In genomic region chr17:49260922-49261291, GRCh38 we compare ENCODE assay signal across 10 cellular contexts. TPM values are rescaled to one million over a fixed set of nuclear protein-coding genes. Genes with fewer than 3 reads are reported as not detected.
DNase-seq lines count a peak whose midpoint lies in the region; ATAC-seq, FAIRE-seq and TF ChIP-seq lines count a peak whose summit lies in the region.
"Had no signal": no experiment of that assay in that cellular context is flagged by ENCODE, and none has a peak within 500 bp of the region (broad histone marks: within the 10 kb centered on the region; RNA-seq: fewer than 3 reads in every experiment).

No MANE protein-coding gene starts in this region.

- H3K36me3 ChIP-seq in heart left ventricle (no peaks in the 10 kb centered on the region), astrocyte (ENCODE audit: insufficient read depth, low read length) (no peaks in the 10 kb centered on the region), mesenchymal stem cell (ENCODE audit: control insufficient read depth in 1 of 2, insufficient read depth in 2 of 2, low read depth in 1 of 2, low read length in 2 of 2) (no peaks in the 10 kb centered on the region)

- H2BK15ac ChIP-seq in mesenchymal stem cell (ENCODE audit: low read depth, poor library complexity, severe bottlenecking), result peak overlapping the region; percentile 54

- peak overlapping the region; percentile 17 for H3K4me3 Mint-ChIP-seq in astrocyte (ENCODE audit: unreplicated experiment)

- no peaks in the 10 kb centered on the region for H3K36me3 Mint-ChIP-seq in astrocyte (ENCODE audit: low read depth, unreplicated experiment)

- ATAC-seq in heart left ventricle (no peak), left cardiac atrium (no peak)

- H3K4ac ChIP-seq in mesenchymal stem cell (ENCODE audit: low read depth in 1 of 2, low read length in 2 of 2), result peak overlapping the region; percentile 24 to 47

- no peak overlapping the region for H4K91ac ChIP-seq in mesenchymal stem cell (ENCODE audit: low read length)

- peak in 1 of 5 donors; percentile 11 for DNase-seq in heart left ventricle
- DNase-seq in left cardiac atrium, result no peak
- no peak for DNase-seq in astrocyte (ENCODE audit: low read depth)
- DNase-seq in mesenchymal stem cell, result peak; percentile 8
- DNase-seq in urothelium cell line (ENCODE audit: low spot score), result peak; percentile 41
- DNase-seq in cortex of kidney (lab: John Stamatoyannopoulos, UW), result no peak
- no peak for DNase-seq in HPDE6-E6E7 (ENCODE audit: extremely low spot score)
- DNase-seq in GM10248 (ENCODE audit: extremely low spot score), result no peak
- DNase-seq: DMS 273 treated with DMSO at 0.1 percent for 48 hours had no signal

- H3K27me3 ChIP-seq in heart left ventricle (no peaks in the 10 kb centered on the region), astrocyte (ENCODE audit: insufficient read depth, low read length) (no peaks in the 10 kb centered on the region), mesenchymal stem cell (ENCODE audit: control insufficient read depth in 1 of 2, insufficient read depth in 1 of 2, low read length in 2 of 2) (no peaks in the 10 kb centered on the region)

- POLR2A ChIA-PET in GM10248 (lab: Yijun Ruan, JAX), result no interaction called here

- no peaks in the 10 kb centered on the region for H3K9me3 Mint-ChIP-seq in astrocyte (ENCODE audit: unreplicated experiment)

- H3K27ac Mint-ChIP-seq in astrocyte (ENCODE audit: unreplicated experiment), result peak overlapping the region; percentile 70

- H4K8ac ChIP-seq in mesenchymal stem cell (ENCODE audit: low read length), result peak overlapping the region; percentile 30

- intact Hi-C loops in heart left ventricle (cut with DNase I), result loop anchor here in 1 of 10 donors (5.0 kb wide), 1 partner anchor 49 kb away; the partner anchor contains the start of genes ABI3 and GNGT2
- intact Hi-C loops in left cardiac atrium (cut with DNase I), result no loop called here

- no peaks in the 10 kb centered on the region for H3K79me1 ChIP-seq in mesenchymal stem cell (replicated peaks; ENCODE audit: low read length, poor library complexity, severe bottlenecking)

- FAIRE-seq in astrocyte (lab: Jason Lieb, UNC) (no peak), urothelium cell line (lab: Jason Lieb, UNC) (no peak)

- H3K9me3 ChIP-seq in heart left ventricle (no peaks in the 10 kb centered on the region), astrocyte (ENCODE audit: insufficient read depth, low read depth, low read length) (no peaks in the 10 kb centered on the region), mesenchymal stem cell (ENCODE audit: control insufficient read depth, low read length) (no peaks in the 10 kb centered on the region)

- H3K23ac ChIP-seq in mesenchymal stem cell (ENCODE audit: low read length in 2 of 2), result no peak overlapping the region

- TF ChIP-seq CTCF in heart left ventricle (IDR thresholded peaks at IDR 0.05), result no peak
- TF ChIP-seq CTCF in astrocyte (IDR thresholded peaks at IDR 0.05; ENCODE audit: insufficient read depth, low read depth, low read length), result no peak
- no peak for TF ChIP-seq CTCF in GM10248 (IDR thresholded peaks at IDR 0.05; ENCODE audit: control extremely low read depth, extremely low read depth, low read depth, missing control alignments)

- peak overlapping the region; percentile 52 to 90 for H2BK12ac ChIP-seq in mesenchymal stem cell (ENCODE audit: low read length in 2 of 2)

- no peaks in the 10 kb centered on the region for H3K79me2 ChIP-seq in astrocyte (ENCODE audit: insufficient read depth, low read length)

- peak overlapping the region; percentile 32 for H2AK5ac ChIP-seq in mesenchymal stem cell (ENCODE audit: low read length, severe bottlenecking)

- H3K14ac ChIP-seq in mesenchymal stem cell (ENCODE audit: low read length in 2 of 2), result no peak overlapping the region

- peak overlapping the region; percentile 75 to 92 (median 86) for H3K27ac ChIP-seq in heart left ventricle
- H3K27ac ChIP-seq in astrocyte (ENCODE audit: low read depth, low read length), result peak overlapping the region; percentile 58
- H3K27ac ChIP-seq in mesenchymal stem cell (ENCODE audit: low read length, poor library complexity, severe bottlenecking), result no peak overlapping the region

- H2BK120ac ChIP-seq in mesenchymal stem cell (ENCODE audit: low read depth, low read length), result no peak overlapping the region

- no peak overlapping the region for H2BK5ac ChIP-seq in mesenchymal stem cell (ENCODE audit: low read depth, low read length, poor library complexity, severe bottlenecking)

- H3K4me2 ChIP-seq in astrocyte (ENCODE audit: low read length) (peak overlapping the region; percentile 86), mesenchymal stem cell (ENCODE audit: low read length, poor library complexity, severe bottlenecking) (no peak overlapping the region)

- CTCF ChIA-PET in GM10248 (lab: Yijun Ruan, JAX), result interaction anchor here (0.8 kb wide), 1 partner anchor 34 kb away, joined by 3 read pairs; no protein-coding TSS in a partner anchor

- H3K4me1 ChIP-seq in heart left ventricle (peaks cover 0 to 20% (median 9%) of the 10 kb centered on the region in 12 donors), astrocyte (ENCODE audit: insufficient read depth, low read length) (peaks cover 18% of the 10 kb centered on the region), mesenchymal stem cell (ENCODE audit: control insufficient read depth, insufficient read depth, low read depth, low read length) (peaks cover 14% of the 10 kb centered on the region)

- WGBS in heart left ventricle, 4 donors, result 74 to 78% (median 77%) methylated on average over 5 to 7 of the region's 7 CpGs
- 70% methylated on average over 2 of the region's 7 CpGs for WGBS in mesenchymal stem cell

- H3K4me3 ChIP-seq in heart left ventricle, result peak overlapping the region in 11 of 12 donors; percentile 32 to 70 (median 57)
- H3K4me3 ChIP-seq in astrocyte (ENCODE audit: insufficient read depth, low read depth, low read length), result peak overlapping the region; percentile 53
- H3K4me3 ChIP-seq in mesenchymal stem cell (ENCODE audit: insufficient read depth in 1 of 2, low read depth in 1 of 2, low read length in 2 of 2), result peak overlapping the region in 1 of 2 experiments; percentile 79

- H4K20me1 ChIP-seq in astrocyte (ENCODE audit: insufficient read depth, low read length), result no peaks in the 10 kb centered on the region

- peaks cover 3% of the 10 kb centered on the region for H3K4me1 Mint-ChIP-seq in astrocyte (ENCODE audit: low read depth, unreplicated experiment)

- peaks cover 1% of the 10 kb centered on the region for H3K27me3 Mint-ChIP-seq in astrocyte (ENCODE audit: low read depth, unreplicated experiment)

- H2AFZ ChIP-seq in astrocyte (ENCODE audit: low read depth, low read length) (peak overlapping the region; percentile 90), mesenchymal stem cell (ENCODE audit: low read depth, low read length) (peak overlapping the region; percentile 42)

- H3K9ac ChIP-seq in astrocyte (ENCODE audit: low read length), result peak overlapping the region; percentile 78
- peak overlapping the region; percentile 87 for H3K9ac ChIP-seq in mesenchymal stem cell (ENCODE audit: low read length)

- no peak for TF ChIP-seq POLR2A in heart left ventricle (IDR thresholded peaks at IDR 0.05)

- peak overlapping the region; percentile 3 to 92 for H3K18ac ChIP-seq in mesenchymal stem cell (ENCODE audit: low read depth in 1 of 2, low read length in 2 of 2)

RNA-seq across cellular contexts. Expression of gene PHOSPHO1, which starts 30.3 kb away (rescaled TPM):
- 1 to 10 TPM in 2 of 9 donors, under 1 TPM in 7; 0.35 to 1.0 (median 0.66) TPM for total RNA-seq in heart left ventricle
- polyA plus RNA-seq in heart left ventricle, result 1 to 10 TPM in 1 of 2 donors, under 1 TPM in 1; 0.47 to 1.3 TPM
- under 1 TPM; 0.31 to 0.41 TPM for total RNA-seq in left cardiac atrium
- total RNA-seq in astrocyte, result 0.79 and 0.95 TPM in 2 replicates
- polyA plus RNA-seq in mesenchymal stem cell (2013, experiment 1 of 2), result 0.77 TPM
- 0.81 TPM for polyA plus RNA-seq in mesenchymal stem cell (2013, experiment 2 of 2)
- polyA plus RNA-seq: neural cell had no signal

RNA-seq across cellular contexts. Expression of gene ABI3, which starts 50.4 kb away (rescaled TPM):
- total RNA-seq in heart left ventricle (10 to 100 TPM in 4 of 9 donors, 1 to 10 TPM in 5; 3.3 to 16.1 (median 6.4) TPM), left cardiac atrium (10 to 100 TPM in 1 of 2 donors, 1 to 10 TPM in 1; 5.7 to 12.5 TPM), astrocyte (0.31 and 0.77 TPM in 2 replicates)
- 1 to 10 TPM; 3.5 to 7.7 TPM for polyA plus RNA-seq in heart left ventricle
- polyA plus RNA-seq in mesenchymal stem cell (2013, experiment 1 of 2), result 1.5 TPM
- polyA plus RNA-seq in mesenchymal stem cell (2013, experiment 2 of 2), result 1.8 TPM
- polyA plus RNA-seq: neural cell had no signal

RNA-seq across cellular contexts. Expression of gene GNGT2, which starts 50.5 kb away (rescaled TPM):
- total RNA-seq in heart left ventricle (1 to 10 TPM in 8 of 9 donors, under 1 TPM in 1; 0.76 to 4.9 (median 1.2) TPM), left cardiac atrium (1 to 10 TPM; 1.9 to 2.2 TPM), astrocyte (1.1 TPM in 1 of 2 replicates, not detected in the other)
- 1 to 10 TPM; 1.8 to 2.6 TPM for polyA plus RNA-seq in heart left ventricle
- polyA plus RNA-seq in mesenchymal stem cell (2013, experiment 1 of 2), result 0.64 TPM
- polyA plus RNA-seq in mesenchymal stem cell (2013, experiment 2 of 2), result 0.75 TPM
- polyA plus RNA-seq: neural cell had no signal

Comparison
In these comparisons a context has a peak if more than half of its experiments do, and no peak if none do; other contexts are left out.
1. DNase-seq: peak in mesenchymal stem cell (single experiment) and urothelium cell line (single experiment); none in left cardiac atrium (single experiment), astrocyte (single experiment), cortex of kidney (single experiment), HPDE6-E6E7 (single experiment) and GM10248 (single experiment).